ENCODE assay signal across 8 cellular contexts in the genomic region with DNA sequence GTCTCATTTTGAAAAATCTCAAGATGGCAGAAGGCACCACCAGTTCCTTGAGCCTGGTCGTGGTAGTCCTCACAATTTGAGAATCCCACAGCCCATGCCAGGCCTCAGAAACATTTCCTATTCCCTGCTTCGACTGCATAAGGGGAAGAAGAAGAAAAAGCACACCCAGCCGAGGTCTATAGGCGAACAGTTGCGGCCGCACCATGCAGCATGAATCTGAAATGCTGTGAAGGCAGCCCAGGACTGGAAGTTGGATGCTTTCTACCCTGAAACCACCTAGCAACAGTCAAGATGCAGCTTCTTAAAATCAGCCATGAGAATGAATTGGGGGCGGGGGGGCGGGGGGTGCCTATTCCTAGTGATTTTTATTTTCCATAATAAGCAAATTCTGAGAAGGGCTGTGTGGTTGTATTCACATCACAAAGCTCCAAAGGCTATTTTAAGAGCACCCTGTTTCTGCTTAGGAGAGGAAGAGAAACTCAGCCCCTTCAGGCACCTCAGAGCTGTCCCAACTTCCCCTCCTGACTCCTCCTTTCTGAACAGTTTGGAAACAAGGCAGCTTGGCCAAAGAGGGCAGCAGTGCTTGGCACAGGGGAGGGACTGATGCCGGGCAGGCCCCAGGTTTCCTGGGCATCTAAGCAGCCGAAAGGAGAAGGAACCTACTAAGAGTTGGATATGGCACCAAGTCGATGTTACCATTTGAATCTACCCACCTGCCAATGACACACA.
DNase-seq lines count a peak whose midpoint lies in the region; ATAC-seq and TF ChIP-seq lines count a peak whose summit lies in the region.
"Had no signal": no experiment of that assay in that cellular context is flagged by ENCODE, and none has a peak within 500 bp of the region (broad histone marks: within the 10 kb centered on the region; RNA-seq: fewer than 3 reads in every experiment).

No MANE protein-coding gene starts in this region.

- H3K4ac ChIP-seq in trophoblast cell (ENCODE audit: low read depth, low read length) = peak overlapping the region; percentile 21

- no peak overlapping the region for H3K23ac ChIP-seq in trophoblast cell (ENCODE audit: low read length)

- H3K14ac ChIP-seq in trophoblast cell (ENCODE audit: low read length) = no peak overlapping the region

- peak overlapping the region; percentile 18 for H3K18ac ChIP-seq in trophoblast cell (ENCODE audit: low read length)

- H3K9me3 ChIP-seq in trophoblast cell (ENCODE audit: insufficient read depth, low read depth, low read length) (no peaks in the 10 kb centered on the region), MG63 (no peaks in the 10 kb centered on the region)

- peaks cover 3% of the 10 kb centered on the region for H3K79me1 ChIP-seq in trophoblast cell (ENCODE audit: low read length)

- H3K4me1 ChIP-seq in trophoblast cell (ENCODE audit: control insufficient read depth in 1 of 2, insufficient read depth in 2 of 2, low read length in 2 of 2) = peaks cover 7 to 9% of the 10 kb centered on the region in 2 experiments

- H3K36me3 ChIP-seq in trophoblast cell (ENCODE audit: control insufficient read depth in 1 of 2, insufficient read depth in 2 of 2, low read length in 2 of 2) (peaks cover 0 to 2% of the 10 kb centered on the region in 2 experiments), MG63 (no peaks in the 10 kb centered on the region)

- H3K4me1 Mint-ChIP-seq in WTC11 = peaks cover 66% of the 10 kb centered on the region

- peak overlapping the region; percentile 62 for H4K8ac ChIP-seq in trophoblast cell (ENCODE audit: low read depth, low read length)

- POLR2A ChIA-PET in WTC11 (lab: Charles Lee) = interaction anchor here (0.6 kb wide), 1 partner anchor 299 kb away, joined by 3 read pairs; no protein-coding TSS in a partner anchor

- no peak overlapping the region for H3K4me2 ChIP-seq in trophoblast cell (ENCODE audit: low read length)

- H3K27ac ChIP-seq in trophoblast cell (ENCODE audit: low read depth, low read length) = no peak overlapping the region

- H3K4me3 Mint-ChIP-seq in WTC11 = no peak overlapping the region

- CTCF ChIA-PET in WTC11 (lab: Charles Lee) = interaction anchor here (0.9 kb wide), 1 partner anchor 384 kb away, joined by 7 read pairs; no protein-coding TSS in a partner anchor

- H3K27me3 ChIP-seq in trophoblast cell (ENCODE audit: insufficient read depth, low read length) (no peaks in the 10 kb centered on the region), MG63 (no peaks in the 10 kb centered on the region)

- H4K12ac ChIP-seq in trophoblast cell (ENCODE audit: low read depth, low read length) = no peak overlapping the region

- no peak overlapping the region for H3K9ac ChIP-seq in trophoblast cell (ENCODE audit: low read length)

- TF ChIP-seq CTCF in WTC11 (IDR thresholded peaks at IDR 0.05) = no peak

- H3K9me3 Mint-ChIP-seq in WTC11 = peaks cover 7% of the 10 kb centered on the region

- no peak overlapping the region for H2BK120ac ChIP-seq in trophoblast cell (ENCODE audit: insufficient read depth, low read length, poor library complexity)

- peak overlapping the region; percentile 81 for H2BK12ac ChIP-seq in trophoblast cell (ENCODE audit: low read length)

- H3K79me2 ChIP-seq in trophoblast cell (ENCODE audit: control insufficient read depth, insufficient read depth, low read length, poor library complexity) = no peaks in the 10 kb centered on the region

- peak overlapping the region; percentile 24 for H4K91ac ChIP-seq in trophoblast cell (ENCODE audit: low read depth, low read length)

- ATAC-seq in GM19023 (IDR thresholded peaks at IDR 0.05; ENCODE audit: unreplicated experiment) (peak; percentile 60), HG02885 (IDR thresholded peaks at IDR 0.05; ENCODE audit: poor library complexity, unreplicated experiment) (peak; percentile 56), WTC11 (no peak)

- peak overlapping the region; percentile 31 for H2BK5ac ChIP-seq in trophoblast cell (ENCODE audit: low read depth, low read length, poor library complexity)

- H2AK5ac ChIP-seq in trophoblast cell (ENCODE audit: low read length) = peak overlapping the region; percentile 83

- no peaks in the 10 kb centered on the region for H3K27me3 Mint-ChIP-seq in WTC11 (ENCODE audit: low read depth)

- no peak overlapping the region for H2AFZ ChIP-seq in trophoblast cell (ENCODE audit: insufficient read depth, low read length, poor library complexity)

- H3K36me3 Mint-ChIP-seq in WTC11 = peaks cover 28% of the 10 kb centered on the region

- WGBS in trophoblast cell (ENCODE audit: extremely low coverage, insufficient coverage, insufficient read length) = no CpG with 5 or more reads among the region's 11 CpGs

- peak overlapping the region; percentile 16; the same call in 1 of the 2 replicates for H3K27ac Mint-ChIP-seq in WTC11

- H3K4me3 ChIP-seq in trophoblast cell (ENCODE audit: low read depth, low read length) = no peak overlapping the region
- H3K4me3 ChIP-seq in MG63 = no peak overlapping the region

- DNase-seq in WTC11 (ENCODE audit: low spot score) (no peak), trophoblast cell (no peak), SW 1271 (lab: John Stamatoyannopoulos, UW) (no peak), MG63 (no peak)
- DNase-seq in activated CD4-positive, CD25-positive, alpha-beta regulatory T cell treated with anti-CD3 and anti-CD28 coated beads, Interleukin-2, amount 50 U/mL, for 72 hours = no peak
- DNase-seq: NCI-H2227 treated with DMSO at 0.1 percent for 48 hours had no signal

TF ChIP-seq in WTC11, 78 proteins besides CTCF, POLR2A, EP300 and RAD21:
- TF ChIP-seq, protein P1, sequence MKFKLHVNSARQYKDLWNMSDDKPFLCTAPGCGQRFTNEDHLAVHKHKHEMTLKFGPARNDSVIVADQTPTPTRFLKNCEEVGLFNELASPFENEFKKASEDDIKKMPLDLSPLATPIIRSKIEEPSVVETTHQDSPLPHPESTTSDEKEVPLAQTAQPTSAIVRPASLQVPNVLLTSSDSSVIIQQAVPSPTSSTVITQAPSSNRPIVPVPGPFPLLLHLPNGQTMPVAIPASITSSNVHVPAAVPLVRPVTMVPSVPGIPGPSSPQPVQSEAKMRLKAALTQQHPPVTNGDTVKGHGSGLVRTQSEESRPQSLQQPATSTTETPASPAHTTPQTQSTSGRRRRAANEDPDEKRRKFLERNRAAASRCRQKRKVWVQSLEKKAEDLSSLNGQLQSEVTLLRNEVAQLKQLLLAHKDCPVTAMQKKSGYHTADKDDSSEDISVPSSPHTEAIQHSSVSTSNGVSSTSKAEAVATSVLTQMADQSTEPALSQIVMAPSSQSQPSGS (CRISPR knock-in tag; IDR thresholded peaks at IDR 0.05; ENCODE audit: borderline replicate concordance, low read depth) = no peak
- TF ChIP-seq MYBL2 (CRISPR knock-in tag; IDR thresholded peaks at IDR 0.05) (no peak), ZNF219 (CRISPR knock-in tag; IDR thresholded peaks at IDR 0.05; ENCODE audit: borderline replicate concordance) (no peak), FOXJ3 (CRISPR knock-in tag; IDR thresholded peaks at IDR 0.05; ENCODE audit: borderline replicate concordance) (no peak), SMAD4 (CRISPR knock-in tag; IDR thresholded peaks at IDR 0.05) (no peak), TEAD4 (CRISPR knock-in tag; IDR thresholded peaks at IDR 0.05) (no peak)
- TF ChIP-seq, protein P2, sequence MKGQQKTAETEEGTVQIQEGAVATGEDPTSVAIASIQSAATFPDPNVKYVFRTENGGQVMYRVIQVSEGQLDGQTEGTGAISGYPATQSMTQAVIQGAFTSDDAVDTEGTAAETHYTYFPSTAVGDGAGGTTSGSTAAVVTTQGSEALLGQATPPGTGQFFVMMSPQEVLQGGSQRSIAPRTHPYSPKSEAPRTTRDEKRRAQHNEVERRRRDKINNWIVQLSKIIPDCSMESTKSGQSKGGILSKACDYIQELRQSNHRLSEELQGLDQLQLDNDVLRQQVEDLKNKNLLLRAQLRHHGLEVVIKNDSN (CRISPR knock-in tag; IDR thresholded peaks at IDR 0.05) = no peak
